ENCODE assay signal across 10 cellular contexts in genomic region chr20:41171736-41172295, GRCh38. TPM values are rescaled to one million over a fixed set of nuclear protein-coding genes. Genes with fewer than 3 reads are reported as not detected.
DNase-seq lines count a peak whose midpoint lies in the region.
"Had no signal": no experiment of that assay in that cellular context is flagged by ENCODE, and none has a peak within 500 bp of the region (broad histone marks: within the 10 kb centered on the region; RNA-seq: fewer than 3 reads in every experiment).

No MANE protein-coding gene starts in this region.

- WGBS in esophagus, 2 donors = 35 to 45% methylated on average over 3 of the region's 3 CpGs

- H3K9ac ChIP-seq in rectal smooth muscle tissue (ENCODE audit: low read length) = no peak overlapping the region

- H3K4me1 ChIP-seq in CD4-positive, alpha-beta memory T cell (ENCODE audit: insufficient read depth, low read length) = peaks cover 10% of the 10 kb centered on the region
- H3K4me1 ChIP-seq in esophagus (ENCODE audit: control insufficient read depth in 2 of 2, insufficient read depth in 2 of 2, low read length in 1 of 2) = peaks cover 2 to 12% of the 10 kb centered on the region in 2 donors
- peaks cover 3% of the 10 kb centered on the region for H3K4me1 ChIP-seq in rectal smooth muscle tissue (ENCODE audit: control insufficient read depth, insufficient read depth, low read length)

- POLR2A ChIA-PET in CD4-positive, alpha-beta memory T cell (lab: Charles Lee; ENCODE audit: partially characterized antibody) = interaction anchor here (0.6 to 8.8 kb wide), 3 partner anchors 14 to 33 kb away, joined by 3 to 70 read pairs (median 4); no protein-coding TSS in a partner anchor
- POLR2A ChIA-PET in activated CD4-positive, alpha-beta memory T cell treated with anti-CD3 and anti-CD28 coated beads for 36 hours (lab: Charles Lee) = no interaction called here

- no peaks in the 10 kb centered on the region for H3K9me3 Mint-ChIP-seq in CD4-positive, alpha-beta memory T cell
- H3K9me3 Mint-ChIP-seq in activated CD4-positive, alpha-beta memory T cell treated with anti-CD3 and anti-CD28 coated beads for 36 hours = no peaks in the 10 kb centered on the region

- no peak overlapping the region for H3K4me3 Mint-ChIP-seq in CD4-positive, alpha-beta memory T cell
- H3K4me3 Mint-ChIP-seq in activated CD4-positive, alpha-beta memory T cell treated with anti-CD3 and anti-CD28 coated beads for 36 hours = no peak overlapping the region

- no peak overlapping the region for H3K4me3 ChIP-seq in CD4-positive, alpha-beta memory T cell (ENCODE audit: low read length in 2 of 2)
- H3K4me3 ChIP-seq in esophagus (ENCODE audit: low read depth in 1 of 2, low read length in 2 of 2) (no peak overlapping the region), rectal smooth muscle tissue (ENCODE audit: low read length) (no peak overlapping the region)
- H3K4me3 ChIP-seq: K562 had no signal

- intact Hi-C loops in CD4-positive, alpha-beta memory T cell (cut with micrococcal nuclease) = no loop called here
- intact Hi-C loops in activated CD4-positive, alpha-beta memory T cell treated with anti-CD3 and anti-CD28 coated beads for 36 hours (cut with micrococcal nuclease) = loop anchor here (5.0 kb wide), 1 partner anchor 35 kb away; the partner anchor contains the start of gene PLCG1

- no peak overlapping the region for H3K27ac ChIP-seq in CD4-positive, alpha-beta memory T cell (ENCODE audit: low read depth, low read length)
- H3K27ac ChIP-seq in esophagus (ENCODE audit: low read depth in 2 of 2, low read length in 1 of 2) (peak overlapping the region; percentile 67 to 74), rectal smooth muscle tissue (ENCODE audit: low read depth, low read length) (peak overlapping the region; percentile 28)

- no peaks in the 10 kb centered on the region for H3K27me3 Mint-ChIP-seq in CD4-positive, alpha-beta memory T cell
- no peaks in the 10 kb centered on the region for H3K27me3 Mint-ChIP-seq in activated CD4-positive, alpha-beta memory T cell treated with anti-CD3 and anti-CD28 coated beads for 36 hours

- H3K9me3 ChIP-seq in CD4-positive, alpha-beta memory T cell (ENCODE audit: control insufficient read depth in 1 of 2, low read length in 2 of 2) = no peaks in the 10 kb centered on the region
- H3K9me3 ChIP-seq in esophagus (ENCODE audit: control insufficient read depth in 2 of 2, insufficient read depth in 1 of 2, low read depth in 1 of 2, low read length in 1 of 2) = no peaks in the 10 kb centered on the region

- H3K27ac Mint-ChIP-seq in CD4-positive, alpha-beta memory T cell = peak overlapping the region; percentile 19 to 91 (median 57)
- peak overlapping the region; percentile 33 for H3K27ac Mint-ChIP-seq in activated CD4-positive, alpha-beta memory T cell treated with anti-CD3 and anti-CD28 coated beads for 36 hours

- H3K4me1 Mint-ChIP-seq in CD4-positive, alpha-beta memory T cell = peaks cover 0 to 36% (median 17%) of the 10 kb centered on the region in 4 donors
- H3K4me1 Mint-ChIP-seq in activated CD4-positive, alpha-beta memory T cell treated with anti-CD3 and anti-CD28 coated beads for 36 hours (ENCODE audit: low read depth) = peaks cover 14% of the 10 kb centered on the region

- H3K27me3 ChIP-seq in CD4-positive, alpha-beta memory T cell (ENCODE audit: insufficient read depth, low read length) = no peaks in the 10 kb centered on the region
- no peaks in the 10 kb centered on the region for H3K27me3 ChIP-seq in esophagus (ENCODE audit: control insufficient read depth in 1 of 2, insufficient read depth in 2 of 2, low read length in 2 of 2)
- no peaks in the 10 kb centered on the region for H3K27me3 ChIP-seq in rectal smooth muscle tissue (ENCODE audit: control insufficient read depth, insufficient read depth, low read length)

- DNase-seq in CD4-positive, alpha-beta memory T cell = no peak
- DNase-seq in activated CD4-positive, alpha-beta memory T cell treated with anti-CD3 and anti-CD28 coated beads for 36 hours = peak; percentile 4
- DNase-seq in nucleus accumbens (lab: John Stamatoyannopoulos, UW) = no peak
- no peak for DNase-seq in AG08396 (ENCODE audit: low spot score)
- no peak for DNase-seq in effector CD8-positive, alpha-beta T cell (lab: John Stamatoyannopoulos, UW)
- DNase-seq in NCI-H1105 treated with DMSO at 0.1 percent for 48 hours (lab: John Stamatoyannopoulos, UW) = no peak
- DNase-seq: activated gamma-delta T cell had no signal

- H3K36me3 Mint-ChIP-seq in CD4-positive, alpha-beta memory T cell = peaks cover 43 to 88% of the 10 kb centered on the region in 2 donors
- peaks cover 58% of the 10 kb centered on the region for H3K36me3 Mint-ChIP-seq in activated CD4-positive, alpha-beta memory T cell treated with anti-CD3 and anti-CD28 coated beads for 36 hours

- H3K36me3 ChIP-seq in CD4-positive, alpha-beta memory T cell (ENCODE audit: insufficient read depth, low read length) = peaks cover 91% of the 10 kb centered on the region
- H3K36me3 ChIP-seq in esophagus (ENCODE audit: control insufficient read depth in 2 of 2, insufficient read depth in 2 of 2, low read length in 1 of 2) (peaks cover 8 to 60% of the 10 kb centered on the region in 2 donors), rectal smooth muscle tissue (ENCODE audit: control insufficient read depth, insufficient read depth, low read length) (peaks cover 56% of the 10 kb centered on the region)

- CTCF ChIA-PET in CD4-positive, alpha-beta memory T cell (lab: Charles Lee; ENCODE audit: partially characterized antibody) = interaction anchor here (1.1 to 3.9 kb wide), 20 partner anchors 9 to 203 kb away, joined by 3 to 69 read pairs (median 8); partner anchors contain the start of genes LPIN3 and PLCG1
- CTCF ChIA-PET in activated CD4-positive, alpha-beta memory T cell treated with anti-CD3 and anti-CD28 coated beads for 36 hours (lab: Charles Lee) = interaction anchor here (1.2 to 4.2 kb wide), 11 partner anchors 12 to 167 kb away, joined by 3 to 63 read pairs (median 20); partner anchors contain the start of gene LPIN3

RNA-seq across cellular contexts. Expression of gene PLCG1, which starts 34.5 kb away (rescaled TPM):
- total RNA-seq in CD4-positive, alpha-beta memory T cell = 100 to 1,000 TPM; 319 to 320 TPM
- polyA plus RNA-seq in CD4-positive, alpha-beta memory T cell = 10 to 100 TPM; 22.8 to 68.7 TPM
- 100 to 1,000 TPM; 133 to 139 TPM for total RNA-seq in activated CD4-positive, alpha-beta memory T cell treated with anti-CD3 and anti-CD28 coated beads for 36 hours
- 10 to 100 TPM; 26.2 to 45.3 TPM for polyA plus RNA-seq in esophagus
